ENCODE assay signal across 20 cellular contexts in genomic region chr15:79635897-79636596, GRCh38.
A peak's percentile ranks its signal among the peaks of the same experiment; 100 is the strongest.
DNase-seq lines count a peak whose midpoint lies in the region; FAIRE-seq and TF ChIP-seq lines count a peak whose summit lies in the region.
"Had no signal": no experiment of that assay in that cellular context is flagged by ENCODE, and none has a peak within 500 bp of the region (broad histone marks: within the 10 kb centered on the region; RNA-seq: fewer than 3 reads in every experiment).

No MANE protein-coding gene starts in this region.

- H3K27ac Mint-ChIP-seq in astrocyte (ENCODE audit: unreplicated experiment), result peak overlapping the region; percentile 77
- H3K27ac Mint-ChIP-seq: CD8-positive, alpha-beta T cell; T-cell had no signal

- H3K9ac ChIP-seq in HUES6 (ENCODE audit: low read length) (peak overlapping the region; percentile 68), astrocyte (ENCODE audit: low read length) (no peak overlapping the region)

- DNase-seq in AG10803 (ENCODE audit: low read depth) (peak; percentile 33), astrocyte (ENCODE audit: low read depth) (peak; percentile 49), myocyte (ENCODE audit: low read depth) (peak; percentile 29), SHP77 treated with DMSO at 0.1 percent for 48 hours (lab: John Stamatoyannopoulos, UW) (no peak), NCI-H1092 (lab: John Stamatoyannopoulos, UW) (no peak), HAP-1 (ENCODE audit: low spot score in 2 of 2) (no peak)
- DNase-seq in activated naive CD4-positive, alpha-beta T cell treated with anti-CD3 and anti-CD28 coated beads, Interleukin-2, amount 50 U/mL, for 16 hours, result no peak
- DNase-seq: activated CD4-positive, alpha-beta T cell treated with anti-CD3 and anti-CD28 coated beads, Interleukin-2, amount 50 U/mL, for 4 hours; CD8-positive, alpha-beta T cell; foreskin keratinocyte; GOT3; mammary epithelial cell; naive B cell; NCI-H1105 treated with DMSO at 0.1 percent for 48 hours; NCI-H526; right cardiac atrium; T-cell; testis had no signal

- no peaks in the 10 kb centered on the region for H3K79me2 ChIP-seq in astrocyte (ENCODE audit: insufficient read depth, low read length)

- in situ Hi-C loops in HAP-1 (cut with MboI; ENCODE audit: low sequenced_read_pairs), result no loop called here

- H3K27me3 ChIP-seq in HUES6 (ENCODE audit: control insufficient read depth, insufficient read depth, low read length), result no peaks in the 10 kb centered on the region
- H3K27me3 ChIP-seq in astrocyte (ENCODE audit: insufficient read depth, low read length), result no peaks in the 10 kb centered on the region
- H3K27me3 ChIP-seq in HAP-1 (ENCODE audit: low read depth), result peaks cover 7% of the 10 kb centered on the region; the same call in 1 of the 2 replicates
- H3K27me3 ChIP-seq: foreskin keratinocyte, testis, vagina had no signal

- H3K36me3 ChIP-seq in HUES6 (ENCODE audit: control insufficient read depth, insufficient read depth, low read length), result no peaks in the 10 kb centered on the region
- H3K36me3 ChIP-seq in astrocyte (ENCODE audit: insufficient read depth, low read length), result no peaks in the 10 kb centered on the region
- no peaks in the 10 kb centered on the region for H3K36me3 ChIP-seq in HAP-1 (replicated peaks)
- H3K36me3 ChIP-seq: vagina had no signal

- peak overlapping the region; percentile 6 for H3K4me2 ChIP-seq in astrocyte (ENCODE audit: low read length)

- no peak overlapping the region for H3K4me3 Mint-ChIP-seq in astrocyte (ENCODE audit: unreplicated experiment)
- H3K4me3 Mint-ChIP-seq: CD8-positive, alpha-beta T cell; naive B cell; T-cell had no signal

- FAIRE-seq in astrocyte (lab: Jason Lieb, UNC), result peak; percentile 74

- H3K27ac ChIP-seq in HUES6 (ENCODE audit: low read depth, low read length), result peak overlapping the region; percentile 44; the same call in 1 of the 2 replicates
- no peak overlapping the region for H3K27ac ChIP-seq in astrocyte (ENCODE audit: low read depth, low read length)
- H3K27ac ChIP-seq: foreskin keratinocyte, testis, vagina had no signal

- no peak for TF ChIP-seq CTCF in AG10803 (conservative IDR thresholded peaks at IDR 0.05; ENCODE audit: low read length)
- TF ChIP-seq CTCF in astrocyte (IDR thresholded peaks at IDR 0.05; ENCODE audit: insufficient read depth, low read depth, low read length), result no peak

- H3K4me1 Mint-ChIP-seq in astrocyte (ENCODE audit: low read depth, unreplicated experiment), result peaks cover 30% of the 10 kb centered on the region
- H3K4me1 Mint-ChIP-seq: naive B cell, T-cell had no signal

- no peak overlapping the region for H2AFZ ChIP-seq in astrocyte (ENCODE audit: low read depth, low read length)

- H4K20me1 ChIP-seq in astrocyte (ENCODE audit: insufficient read depth, low read length), result no peaks in the 10 kb centered on the region

- peaks cover 23% of the 10 kb centered on the region; the same call in 1 of the 2 replicates for H3K4me1 ChIP-seq in HUES6 (ENCODE audit: control insufficient read depth, insufficient read depth, low read length)
- peaks cover 22% of the 10 kb centered on the region for H3K4me1 ChIP-seq in astrocyte (ENCODE audit: insufficient read depth, low read length)
- no peaks in the 10 kb centered on the region for H3K4me1 ChIP-seq in HAP-1
- H3K4me1 ChIP-seq: foreskin keratinocyte, testis, vagina had no signal

- no peaks in the 10 kb centered on the region for H3K27me3 Mint-ChIP-seq in astrocyte (ENCODE audit: low read depth, unreplicated experiment)

- peaks cover 10% of the 10 kb centered on the region; the same call in 1 of the 2 replicates for H3K9me3 ChIP-seq in HUES6 (ENCODE audit: control insufficient read depth, insufficient read depth, low read depth, low read length)
- H3K9me3 ChIP-seq in astrocyte (ENCODE audit: insufficient read depth, low read depth, low read length), result no peaks in the 10 kb centered on the region
- H3K9me3 ChIP-seq in HAP-1, result no peaks in the 10 kb centered on the region
- H3K9me3 ChIP-seq: testis, vagina had no signal

- H3K36me3 Mint-ChIP-seq in astrocyte (ENCODE audit: low read depth, unreplicated experiment), result no peaks in the 10 kb centered on the region
- H3K36me3 Mint-ChIP-seq: CD8-positive, alpha-beta T cell; naive B cell; T-cell had no signal

- H3K9me3 Mint-ChIP-seq in astrocyte (ENCODE audit: unreplicated experiment), result peaks cover 4% of the 10 kb centered on the region

- H3K4me3 ChIP-seq in AG10803 (ENCODE audit: low read length) (no peak overlapping the region), HUES6 (ENCODE audit: low read depth, low read length) (no peak overlapping the region), astrocyte (ENCODE audit: insufficient read depth, low read depth, low read length) (no peak overlapping the region), HAP-1 (no peak overlapping the region)
- H3K4me3 ChIP-seq: testis, vagina had no signal

Comparison
In these comparisons a context has a peak if more than half of its experiments do, and no peak if none do; other contexts are left out.
1. DNase-seq: peak in AG10803 (single experiment), astrocyte (single experiment) and myocyte (single experiment); none in SHP77 treated with DMSO at 0.1 percent for 48 hours (single experiment), NCI-H1092 (single experiment), activated naive CD4-positive, alpha-beta T cell treated with anti-CD3 and anti-CD28 coated beads, Interleukin-2, amount 50 U/mL, for 16 hours (single experiment) and HAP-1 (0 of 2).